1 cellular context compared by ENCODE assay signal in genomic region chr1:205210876-205211838, GRCh38.
TF ChIP-seq lines count a peak whose summit lies in the region.

Gene DSTYK (minus strand): TSS chr1:205211702. CDS start chr1:205211535, 167 bp downstream.

TF ChIP-seq in WTC11, 78 proteins besides CTCF, POLR2A, EP300 and RAD21 (continued from another document and continues in another):
- TF ChIP-seq ATF6 (CRISPR knock-in tag; IDR thresholded peaks at IDR 0.05) (no peak), SMAD4 (CRISPR knock-in tag; IDR thresholded peaks at IDR 0.05) (0 out of 2 replicates have a peak, but pooled peaks have one; percentile 40), SOX15 (CRISPR knock-in tag; IDR thresholded peaks at IDR 0.05) (no peak), CBFB (CRISPR knock-in tag; IDR thresholded peaks at IDR 0.05; ENCODE audit: low read depth) (peak; percentile 55), AR (CRISPR knock-in tag; IDR thresholded peaks at IDR 0.05) (no peak), USF2 (CRISPR knock-in tag; IDR thresholded peaks at IDR 0.05) (no peak; the same call in 1 of the 2 replicates), NFATC4 (CRISPR knock-in tag; IDR thresholded peaks at IDR 0.05) (no peak), FOXP1 (CRISPR knock-in tag; IDR thresholded peaks at IDR 0.05; ENCODE audit: borderline replicate concordance) (peak; percentile 92), ZSCAN18 (CRISPR knock-in tag; IDR thresholded peaks at IDR 0.05) (no peak), JUN (CRISPR knock-in tag; IDR thresholded peaks at IDR 0.05) (peak; percentile 69; the same call in 1 of the 2 replicates), CREM (CRISPR knock-in tag; IDR thresholded peaks at IDR 0.05) (peak; percentile 68; the same call in 1 of the 2 replicates), TP53 (CRISPR knock-in tag; IDR thresholded peaks at IDR 0.05) (no peak; the same call in 1 of the 2 replicates), ZMAT4 (CRISPR knock-in tag; IDR thresholded peaks at IDR 0.05) (0 out of 2 replicates have a peak, but pooled peaks have one; percentile 50), GABPB1 (CRISPR knock-in tag; IDR thresholded peaks at IDR 0.05) (no peak; the same call in none of the 2 replicates), STAT6 (CRISPR knock-in tag; conservative IDR thresholded peaks at IDR 0.05; ENCODE audit: low read depth) (no peak), USF1 (CRISPR knock-in tag; IDR thresholded peaks at IDR 0.05) (peak; percentile 71), MLX (CRISPR knock-in tag; IDR thresholded peaks at IDR 0.05) (no peak), E2F5 (CRISPR knock-in tag; IDR thresholded peaks at IDR 0.05) (peak; percentile 21; the same call in 1 of the 2 replicates), ZNF416 (CRISPR knock-in tag; IDR thresholded peaks at IDR 0.05) (no peak), ATF3 (CRISPR knock-in tag; conservative IDR thresholded peaks at IDR 0.05) (no peak), GRHL2 (CRISPR knock-in tag; IDR thresholded peaks at IDR 0.05; ENCODE audit: insufficient replicate concordance, severe bottlenecking) (no peak), SMAD3 (CRISPR knock-in tag; IDR thresholded peaks at IDR 0.05; ENCODE audit: borderline replicate concordance) (peak; percentile 27; the same call in 1 of the 2 replicates), ZBTB21 (CRISPR knock-in tag; IDR thresholded peaks at IDR 0.05; ENCODE audit: borderline replicate concordance) (no peak), NR3C1 (CRISPR knock-in tag; conservative IDR thresholded peaks at IDR 0.05; ENCODE audit: low read depth) (no peak; the same call in 1 of the 2 replicates), ZNF121 (CRISPR knock-in tag; IDR thresholded peaks at IDR 0.05) (no peak), HMGXB4 (CRISPR knock-in tag; IDR thresholded peaks at IDR 0.05) (peak; percentile 99), NFYB (CRISPR knock-in tag; conservative IDR thresholded peaks at IDR 0.05; ENCODE audit: low read depth) (0 out of 2 replicates have a peak, but pooled peaks have one; percentile 20), GTF2I (CRISPR knock-in tag; conservative IDR thresholded peaks at IDR 0.05) (no peak), KAT7 (CRISPR knock-in tag; IDR thresholded peaks at IDR 0.05; ENCODE audit: borderline replicate concordance) (peak; percentile 48; the same call in 1 of the 2 replicates), AFF4 (CRISPR knock-in tag; IDR thresholded peaks at IDR 0.05; ENCODE audit: borderline replicate concordance) (no peak; the same call in 1 of the 2 replicates), ATF1 (CRISPR knock-in tag; IDR thresholded peaks at IDR 0.05) (no peak; the same call in 1 of the 2 replicates), CDX4 (CRISPR knock-in tag; IDR thresholded peaks at IDR 0.05; ENCODE audit: borderline replicate concordance) (no peak), OVOL2 (CRISPR knock-in tag; IDR thresholded peaks at IDR 0.05; ENCODE audit: borderline replicate concordance) (no peak), ZNF671 (CRISPR knock-in tag; IDR thresholded peaks at IDR 0.05) (no peak), NR2C2 (CRISPR knock-in tag; IDR thresholded peaks at IDR 0.05) (no peak)
